Comparison of ENCODE assay signal across 1 cellular context in the genomic region with DNA sequence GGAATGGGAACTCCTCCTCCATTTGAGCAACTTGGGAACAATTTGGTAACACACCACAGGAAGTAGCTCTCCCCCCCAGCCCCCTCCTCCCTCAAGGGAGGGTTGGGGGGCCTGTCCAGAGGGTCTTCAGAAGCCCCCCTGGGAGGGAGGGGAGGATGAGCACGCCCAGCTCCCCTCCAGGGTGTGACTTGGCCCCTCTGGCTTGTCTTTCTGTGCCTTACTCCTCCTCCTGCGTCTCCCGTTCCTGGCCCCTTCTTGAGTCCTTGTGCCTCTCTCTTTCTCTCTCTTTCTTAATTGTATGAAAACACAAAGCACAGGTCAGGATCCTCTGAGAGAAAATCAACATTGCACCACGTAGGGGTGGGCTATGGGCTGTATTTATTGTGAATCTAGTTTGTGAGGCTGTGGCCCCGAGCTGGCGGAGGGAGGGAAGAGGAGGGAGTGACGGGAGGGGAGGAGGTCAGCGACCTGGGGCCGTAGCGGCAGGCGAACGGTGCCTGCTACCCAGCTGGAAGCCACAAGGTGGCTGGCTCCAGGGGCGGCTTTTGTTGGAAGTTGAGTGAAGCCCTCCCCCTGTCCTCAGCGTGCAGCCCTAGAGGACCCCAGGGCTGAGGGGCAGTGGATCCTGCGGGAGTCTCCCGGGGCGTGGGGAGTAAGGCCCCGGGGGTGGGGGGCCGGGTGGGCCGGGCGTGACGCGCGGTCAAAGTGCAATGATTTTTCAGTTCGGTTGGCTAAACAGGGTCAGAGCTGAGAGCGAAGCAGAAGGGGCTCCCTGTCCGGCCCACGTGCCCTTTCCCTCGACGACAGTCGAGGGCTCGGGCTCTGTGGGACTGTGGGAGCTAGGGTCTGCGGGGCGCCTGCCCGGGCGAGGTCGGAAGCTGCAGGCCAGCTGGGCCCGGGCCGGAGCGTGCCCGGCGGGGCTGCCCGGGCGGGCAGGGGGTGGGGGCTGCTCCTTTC.
TF ChIP-seq lines count a peak whose summit lies in the region.

No MANE protein-coding gene starts in this region.

TF ChIP-seq in HepG2, 621 proteins besides CTCF, POLR2A, EP300 and RAD21 (continued from another document):
- TF ChIP-seq ZNF720 (CRISPR knock-in tag; IDR thresholded peaks at IDR 0.05): no peak
- TF ChIP-seq MAF1 (CRISPR knock-in tag; IDR thresholded peaks at IDR 0.05; ENCODE audit: borderline replicate concordance): no peak
- TF ChIP-seq, protein P1, sequence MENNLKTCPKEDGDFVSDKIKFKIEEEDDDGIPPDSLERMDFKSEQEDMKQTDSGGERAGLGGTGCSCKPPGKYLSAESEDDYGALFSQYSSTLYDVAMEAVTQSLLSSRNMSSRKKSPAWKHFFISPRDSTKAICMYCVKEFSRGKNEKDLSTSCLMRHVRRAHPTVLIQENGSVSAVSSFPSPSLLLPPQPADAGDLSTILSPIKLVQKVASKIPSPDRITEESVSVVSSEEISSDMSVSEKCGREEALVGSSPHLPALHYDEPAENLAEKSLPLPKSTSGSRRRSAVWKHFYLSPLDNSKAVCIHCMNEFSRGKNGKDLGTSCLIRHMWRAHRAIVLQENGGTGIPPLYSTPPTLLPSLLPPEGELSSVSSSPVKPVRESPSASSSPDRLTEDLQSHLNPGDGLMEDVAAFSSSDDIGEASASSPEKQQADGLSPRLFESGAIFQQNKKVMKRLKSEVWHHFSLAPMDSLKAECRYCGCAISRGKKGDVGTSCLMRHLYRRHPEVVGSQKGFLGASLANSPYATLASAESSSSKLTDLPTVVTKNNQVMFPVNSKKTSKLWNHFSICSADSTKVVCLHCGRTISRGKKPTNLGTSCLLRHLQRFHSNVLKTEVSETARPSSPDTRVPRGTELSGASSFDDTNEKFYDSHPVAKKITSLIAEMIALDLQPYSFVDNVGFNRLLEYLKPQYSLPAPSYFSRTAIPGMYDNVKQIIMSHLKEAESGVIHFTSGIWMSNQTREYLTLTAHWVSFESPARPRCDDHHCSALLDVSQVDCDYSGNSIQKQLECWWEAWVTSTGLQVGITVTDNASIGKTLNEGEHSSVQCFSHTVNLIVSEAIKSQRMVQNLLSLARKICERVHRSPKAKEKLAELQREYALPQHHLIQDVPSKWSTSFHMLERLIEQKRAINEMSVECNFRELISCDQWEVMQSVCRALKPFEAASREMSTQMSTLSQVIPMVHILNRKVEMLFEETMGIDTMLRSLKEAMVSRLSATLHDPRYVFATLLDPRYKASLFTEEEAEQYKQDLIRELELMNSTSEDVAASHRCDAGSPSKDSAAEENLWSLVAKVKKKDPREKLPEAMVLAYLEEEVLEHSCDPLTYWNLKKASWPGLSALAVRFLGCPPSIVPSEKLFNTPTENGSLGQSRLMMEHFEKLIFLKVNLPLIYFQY (CRISPR knock-in tag; IDR thresholded peaks at IDR 0.05; ENCODE audit: borderline replicate concordance): no peak
- TF ChIP-seq JDP2 (CRISPR knock-in tag; IDR thresholded peaks at IDR 0.05; ENCODE audit: borderline replicate concordance): no peak
- TF ChIP-seq, protein P2, sequence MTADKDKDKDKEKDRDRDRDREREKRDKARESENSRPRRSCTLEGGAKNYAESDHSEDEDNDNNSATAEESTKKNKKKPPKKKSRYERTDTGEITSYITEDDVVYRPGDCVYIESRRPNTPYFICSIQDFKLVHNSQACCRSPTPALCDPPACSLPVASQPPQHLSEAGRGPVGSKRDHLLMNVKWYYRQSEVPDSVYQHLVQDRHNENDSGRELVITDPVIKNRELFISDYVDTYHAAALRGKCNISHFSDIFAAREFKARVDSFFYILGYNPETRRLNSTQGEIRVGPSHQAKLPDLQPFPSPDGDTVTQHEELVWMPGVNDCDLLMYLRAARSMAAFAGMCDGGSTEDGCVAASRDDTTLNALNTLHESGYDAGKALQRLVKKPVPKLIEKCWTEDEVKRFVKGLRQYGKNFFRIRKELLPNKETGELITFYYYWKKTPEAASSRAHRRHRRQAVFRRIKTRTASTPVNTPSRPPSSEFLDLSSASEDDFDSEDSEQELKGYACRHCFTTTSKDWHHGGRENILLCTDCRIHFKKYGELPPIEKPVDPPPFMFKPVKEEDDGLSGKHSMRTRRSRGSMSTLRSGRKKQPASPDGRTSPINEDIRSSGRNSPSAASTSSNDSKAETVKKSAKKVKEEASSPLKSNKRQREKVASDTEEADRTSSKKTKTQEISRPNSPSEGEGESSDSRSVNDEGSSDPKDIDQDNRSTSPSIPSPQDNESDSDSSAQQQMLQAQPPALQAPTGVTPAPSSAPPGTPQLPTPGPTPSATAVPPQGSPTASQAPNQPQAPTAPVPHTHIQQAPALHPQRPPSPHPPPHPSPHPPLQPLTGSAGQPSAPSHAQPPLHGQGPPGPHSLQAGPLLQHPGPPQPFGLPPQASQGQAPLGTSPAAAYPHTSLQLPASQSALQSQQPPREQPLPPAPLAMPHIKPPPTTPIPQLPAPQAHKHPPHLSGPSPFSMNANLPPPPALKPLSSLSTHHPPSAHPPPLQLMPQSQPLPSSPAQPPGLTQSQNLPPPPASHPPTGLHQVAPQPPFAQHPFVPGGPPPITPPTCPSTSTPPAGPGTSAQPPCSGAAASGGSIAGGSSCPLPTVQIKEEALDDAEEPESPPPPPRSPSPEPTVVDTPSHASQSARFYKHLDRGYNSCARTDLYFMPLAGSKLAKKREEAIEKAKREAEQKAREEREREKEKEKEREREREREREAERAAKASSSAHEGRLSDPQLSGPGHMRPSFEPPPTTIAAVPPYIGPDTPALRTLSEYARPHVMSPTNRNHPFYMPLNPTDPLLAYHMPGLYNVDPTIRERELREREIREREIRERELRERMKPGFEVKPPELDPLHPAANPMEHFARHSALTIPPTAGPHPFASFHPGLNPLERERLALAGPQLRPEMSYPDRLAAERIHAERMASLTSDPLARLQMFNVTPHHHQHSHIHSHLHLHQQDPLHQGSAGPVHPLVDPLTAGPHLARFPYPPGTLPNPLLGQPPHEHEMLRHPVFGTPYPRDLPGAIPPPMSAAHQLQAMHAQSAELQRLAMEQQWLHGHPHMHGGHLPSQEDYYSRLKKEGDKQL (CRISPR knock-in tag; IDR thresholded peaks at IDR 0.05; ENCODE audit: low read depth): 0 out of 2 replicates have a peak, but pooled peaks have one; percentile 21
- no peak for TF ChIP-seq ZNF678 (CRISPR knock-in tag; IDR thresholded peaks at IDR 0.05)
- TF ChIP-seq TCF7L2 (IDR thresholded peaks at IDR 0.05; ENCODE audit: low read depth, low read length): no peak
- TF ChIP-seq ZNF546 (CRISPR knock-in tag; conservative IDR thresholded peaks at IDR 0.05): no peak
- no peak for TF ChIP-seq FOXA1 (IDR thresholded peaks at IDR 0.05)
- 0 out of 2 replicates have a peak, but pooled peaks have one; percentile 9 for TF ChIP-seq FOXA1 (CRISPR knock-in tag; IDR thresholded peaks at IDR 0.05)
- no peak for TF ChIP-seq ONECUT2 (CRISPR knock-in tag; IDR thresholded peaks at IDR 0.05)
- TF ChIP-seq ZNF724P (CRISPR knock-in tag; IDR thresholded peaks at IDR 0.05; ENCODE audit: borderline replicate concordance): no peak
- no peak for TF ChIP-seq ZNF367 (CRISPR knock-in tag; IDR thresholded peaks at IDR 0.05; ENCODE audit: borderline replicate concordance)
- peak; percentile 37; the same call in 1 of the 2 replicates for TF ChIP-seq GABPB1 (CRISPR knock-in tag; IDR thresholded peaks at IDR 0.05)
